ENCODE assay signal across 9 cellular contexts in genomic region chr4:82428969-82429727, GRCh38. TPM values are rescaled to one million over a fixed set of nuclear protein-coding genes. Genes with fewer than 3 reads are reported as not detected.
DNase-seq lines count a peak whose midpoint lies in the region; ATAC-seq, FAIRE-seq and TF ChIP-seq lines count a peak whose summit lies in the region.
"Had no signal": no experiment of that assay in that cellular context is flagged by ENCODE, and none has a peak within 500 bp of the region (broad histone marks: within the 10 kb centered on the region; RNA-seq: fewer than 3 reads in every experiment).

No MANE protein-coding gene starts in this region.

- H3K4me2 ChIP-seq in keratinocyte (ENCODE audit: control insufficient read depth, extremely low read depth, insufficient read depth, low read depth, low read length), result peak overlapping the region; percentile 92

- no peaks in the 10 kb centered on the region for H3K9me3 ChIP-seq in keratinocyte (ENCODE audit: control insufficient read depth, low read depth, low read length)

- peak overlapping the region; percentile 94 to 95 for H3K4me3 ChIP-seq in cardiac fibroblast (replicated peaks in 1 of 2; ENCODE audit: low read depth in 2 of 2, low read length in 2 of 2)
- H3K4me3 ChIP-seq in keratinocyte (ENCODE audit: control insufficient read depth in 2 of 3, extremely low read depth in 1 of 3, insufficient read depth in 2 of 3, low read depth in 1 of 3, low read length in 3 of 3), result peak overlapping the region; percentile 95 to 100 (median 96)

- peak overlapping the region; percentile 100 for H3K4me3 Mint-ChIP-seq in WTC11

- H3K4me1 Mint-ChIP-seq in WTC11, result peaks cover 50% of the 10 kb centered on the region

- peak; percentile 47 for TF ChIP-seq CTCF in AG09319 (IDR thresholded peaks at IDR 0.05; ENCODE audit: low read depth, low read length)
- TF ChIP-seq CTCF in WTC11 (IDR thresholded peaks at IDR 0.05), result peak; percentile 94
- peak; percentile 44 for TF ChIP-seq CTCF in cardiac fibroblast (IDR thresholded peaks at IDR 0.05; ENCODE audit: low read depth, low read length)
- TF ChIP-seq CTCF in keratinocyte (optimal IDR thresholded peaks at IDR 0.05 in 1 of 3, IDR thresholded peaks at IDR 0.05 in 1 of 3, conservative IDR thresholded peaks at IDR 0.05 in 1 of 3; ENCODE audit: extremely low read depth in 1 of 3, insufficient read depth in 2 of 3, low read length in 3 of 3), result peak; percentile 74 to 82 (median 80)

- no peaks in the 10 kb centered on the region for H3K27me3 ChIP-seq in keratinocyte (ENCODE audit: control insufficient read depth, extremely low read depth, insufficient read depth, low read length)

- H3K79me2 ChIP-seq in keratinocyte (ENCODE audit: control insufficient read depth, insufficient read depth, low read length), result peaks cover 79% of the 10 kb centered on the region

- H3K27ac ChIP-seq in keratinocyte (ENCODE audit: control insufficient read depth, insufficient read depth, low read length), result peak overlapping the region; percentile 93

- peaks cover 34% of the 10 kb centered on the region for H4K20me1 ChIP-seq in keratinocyte (ENCODE audit: control insufficient read depth, extremely low read depth, insufficient read depth, low read length)

- dilution Hi-C loops in keratinocyte (cut with MboI; ENCODE audit: extremely low pct_ligation_motif_present, low sequenced_read_pairs), result no loop called here

- DNase-seq in AG09319 (ENCODE audit: extremely low read depth, low read depth) (peak; percentile 72), NCI-H2227 (lab: John Stamatoyannopoulos, UW; ENCODE audit: unreplicated experiment) (peak; percentile 94), WTC11 (ENCODE audit: low spot score) (peak; percentile 93), cardiac fibroblast (ENCODE audit: low read depth in 2 of 2) (peak; percentile 91 to 95), keratinocyte (ENCODE audit: low read depth, low spot score) (no peak)
- peak; percentile 91 to 95 for DNase-seq in stimulated activated CD4-positive, alpha-beta T cell treated with anti-CD3 and anti-CD28 coated beads, Interleukin-15, amount 100 ng/mL, for 1 hour (ENCODE audit: low read depth in 1 of 2, low spot score in 1 of 2)

- H3K27me3 Mint-ChIP-seq in WTC11 (ENCODE audit: low read depth), result no peaks in the 10 kb centered on the region; the same call in 1 of the 2 replicates

- H3K9me3 Mint-ChIP-seq in WTC11, result no peaks in the 10 kb centered on the region

- peak; percentile 97 for TF ChIP-seq POLR2A in GM18951 (IDR thresholded peaks at IDR 0.05; ENCODE audit: extremely low read depth, insufficient read depth, insufficient read length)

- peak overlapping the region; percentile 95 for H3K9ac ChIP-seq in keratinocyte (ENCODE audit: control insufficient read depth, extremely low read depth, insufficient read depth, low read length)

- peaks cover 60% of the 10 kb centered on the region for H3K36me3 Mint-ChIP-seq in WTC11

- peak overlapping the region; percentile 58 for H2AFZ ChIP-seq in keratinocyte (ENCODE audit: control insufficient read depth, low read length)

- H3K27ac Mint-ChIP-seq in WTC11, result peak overlapping the region; percentile 100

- ATAC-seq in HG03175 (IDR thresholded peaks at IDR 0.05; ENCODE audit: unreplicated experiment), result peak; percentile 46
- ATAC-seq in WTC11, result peak; percentile 61

- peaks cover 39% of the 10 kb centered on the region for H3K4me1 ChIP-seq in keratinocyte (ENCODE audit: control insufficient read depth, extremely low read depth, insufficient read depth, low read length)

- POLR2A ChIA-PET in WTC11 (lab: Charles Lee), result interaction anchor here (0.5 to 2.6 kb wide), 24 partner anchors 9 to 606 kb away, joined by 3 to 68 read pairs (median 4); partner anchors contain the start of genes COPS4, HNRNPD and THAP9

- H3K36me3 ChIP-seq in keratinocyte (ENCODE audit: control insufficient read depth in 2 of 2, extremely low read depth in 1 of 2, insufficient read depth in 2 of 2, low read length in 2 of 2), result peaks cover 16 to 38% of the 10 kb centered on the region in 2 experiments

- no peak for FAIRE-seq in keratinocyte (lab: Jason Lieb, UNC)
- FAIRE-seq: TTC549 had no signal

- H3K9me1 ChIP-seq in keratinocyte (ENCODE audit: control insufficient read depth, extremely low read depth, insufficient read depth, low read length), result no peaks in the 10 kb centered on the region

- in situ Hi-C loops in GM18951 (cut with MboI; ENCODE audit: low sequenced_read_pairs, unreplicated experiment), result loop anchor here (5.0 kb wide), 1 partner anchor 52 kb away; no protein-coding TSS in a partner anchor

- CTCF ChIA-PET in WTC11 (lab: Charles Lee), result interaction anchor here (0.6 to 1.2 kb wide), 12 partner anchors 9 to 170 kb away, joined by 3 to 13 read pairs (median 4); partner anchors contain the start of gene HNRNPD

TF ChIP-seq in WTC11, 78 proteins besides CTCF, POLR2A, EP300 and RAD21 (continues in another document):
- TF ChIP-seq ZNF532 (CRISPR knock-in tag; IDR thresholded peaks at IDR 0.05; ENCODE audit: borderline replicate concordance) (no peak), ZNF219 (CRISPR knock-in tag; IDR thresholded peaks at IDR 0.05; ENCODE audit: borderline replicate concordance) (peak; percentile 49; the same call in 1 of the 2 replicates), NFYB (CRISPR knock-in tag; conservative IDR thresholded peaks at IDR 0.05; ENCODE audit: low read depth) (peak; percentile 46; the same call in 1 of the 2 replicates), RELA (CRISPR knock-in tag; IDR thresholded peaks at IDR 0.05; ENCODE audit: borderline replicate concordance) (peak; percentile 45; the same call in 1 of the 2 replicates)

RNA-seq across cellular contexts. Expression of gene HNRNPDL, which starts 1.1 kb away (rescaled TPM):
- total RNA-seq in WTC11 (2021), result 346 to 361 TPM (median 359 TPM) in 3 replicates
- 119 to 292 TPM (median 229 TPM) in 3 replicates for polyA plus RNA-seq in keratinocyte
- polyA plus RNA-seq in keratinocyte (2011; ENCODE audit: low read depth), result 325 TPM
- 125 and 139 TPM in 2 replicates for polyA plus RNA-seq in keratinocyte (2011; cell fraction: cytosol; rRNA removed)
- polyA plus RNA-seq in keratinocyte (2011; cell fraction: nucleus; rRNA removed), result 208 and 363 TPM in 2 replicates
- 180 and 231 TPM in 2 replicates for polyA plus RNA-seq in keratinocyte (2012; ENCODE audit: low replicate concordance)
- polyA minus RNA-seq in keratinocyte, result 11.2 to 64.9 TPM (median 13.7 TPM) in 3 replicates
- polyA minus RNA-seq in keratinocyte (2011; cell fraction: cytosol; rRNA and poly(A)+ RNA removed), result 49.1 TPM
- 25.3 and 42.9 TPM in 2 replicates for polyA minus RNA-seq in keratinocyte (2011; cell fraction: nucleus; rRNA and poly(A)+ RNA removed)

RNA-seq across cellular contexts. Expression of gene ENOPH1, which starts 1.2 kb away (rescaled TPM):
- 72.3 to 78.3 TPM (median 75.0 TPM) in 3 replicates for total RNA-seq in WTC11 (2021)
- 17.6 to 29.4 TPM (median 20.9 TPM) in 3 replicates for polyA plus RNA-seq in keratinocyte
- polyA plus RNA-seq in keratinocyte (2011; ENCODE audit: low read depth), result 39.8 TPM
- 24.4 and 33.4 TPM in 2 replicates for polyA plus RNA-seq in keratinocyte (2011; cell fraction: cytosol; rRNA removed)
- polyA plus RNA-seq in keratinocyte (2011; cell fraction: nucleus; rRNA removed), result 16.4 and 17.7 TPM in 2 replicates
- 38.0 and 42.4 TPM in 2 replicates for polyA plus RNA-seq in keratinocyte (2012; ENCODE audit: low replicate concordance)
- polyA minus RNA-seq in keratinocyte, result 8.7 to 16.8 TPM (median 9.3 TPM) in 3 replicates
- polyA minus RNA-seq in keratinocyte (2011; cell fraction: cytosol; rRNA and poly(A)+ RNA removed), result 12.3 TPM
- polyA minus RNA-seq in keratinocyte (2011; cell fraction: nucleus; rRNA and poly(A)+ RNA removed), result 4.0 and 9.9 TPM in 2 replicates

RNA-seq across cellular contexts. Expression of gene HNRNPD, which starts 55.4 kb away (rescaled TPM):
- 493 to 580 TPM (median 496 TPM) in 3 replicates for total RNA-seq in WTC11 (2021)
- polyA plus RNA-seq in keratinocyte, result 30.3 to 91.3 TPM (median 68.1 TPM) in 3 replicates
- 102 TPM for polyA plus RNA-seq in keratinocyte (2011; ENCODE audit: low read depth)
- polyA plus RNA-seq in keratinocyte (2011; cell fraction: cytosol; rRNA removed), result 44.4 and 54.8 TPM in 2 replicates
- 163 and 219 TPM in 2 replicates for polyA plus RNA-seq in keratinocyte (2011; cell fraction: nucleus; rRNA removed)
- 69.2 and 222 TPM in 2 replicates for polyA plus RNA-seq in keratinocyte (2012; ENCODE audit: low replicate concordance)
- 6.6 to 26.6 TPM (median 12.0 TPM) in 3 replicates for polyA minus RNA-seq in keratinocyte
- polyA minus RNA-seq in keratinocyte (2011; cell fraction: cytosol; rRNA and poly(A)+ RNA removed), result 16.7 TPM
- polyA minus RNA-seq in keratinocyte (2011; cell fraction: nucleus; rRNA and poly(A)+ RNA removed), result 17.4 and 32.5 TPM in 2 replicates

Comparison
In these comparisons a context has a peak if more than half of its experiments do, and no peak if none do; other contexts are left out.
1. CTCF ChIP-seq: peak in every context shown above with its lines; median percentile 94 in WTC11; 80 in keratinocyte; 47 in AG09319; 44 in cardiac fibroblast.